In genomic region chr3:53328750-53329149, GRCh38 we compare ENCODE assay signal across 21 cellular contexts. TPM values are rescaled to one million over a fixed set of nuclear protein-coding genes. Genes with fewer than 3 reads are reported as not detected.
A peak's percentile ranks its signal among the peaks of the same experiment; 100 is the strongest.
DNase-seq lines count a peak whose midpoint lies in the region; ATAC-seq, FAIRE-seq and TF ChIP-seq lines count a peak whose summit lies in the region.
"Had no signal": no experiment of that assay in that cellular context is flagged by ENCODE, and none has a peak within 500 bp of the region (broad histone marks: within the 10 kb centered on the region; RNA-seq: fewer than 3 reads in every experiment).

No MANE protein-coding gene starts in this region.

- H3K27me3 Mint-ChIP-seq in astrocyte (ENCODE audit: low read depth, unreplicated experiment), result no peaks in the 10 kb centered on the region

- H3K27me3 ChIP-seq in right cardiac atrium (ENCODE audit: control insufficient read depth, insufficient read depth), result no peaks in the 10 kb centered on the region
- H3K27me3 ChIP-seq in astrocyte (ENCODE audit: insufficient read depth, low read length), result no peaks in the 10 kb centered on the region
- H3K27me3 ChIP-seq in left lung, result no peaks in the 10 kb centered on the region
- H3K27me3 ChIP-seq in subcutaneous abdominal adipose tissue (ENCODE audit: control insufficient read depth in 5 of 5, insufficient read depth in 4 of 5, low read length in 5 of 5), result no peaks in the 10 kb centered on the region
- H3K27me3 ChIP-seq: SJCRH30, tibial artery had no signal

- no peaks in the 10 kb centered on the region for H3K9me3 Mint-ChIP-seq in astrocyte (ENCODE audit: unreplicated experiment)

- intact Hi-C loops in right cardiac atrium (cut with DNase I), result no loop called here
- intact Hi-C loops in Right ventricle myocardium inferior (cut with DNase I), result no loop called here
- intact Hi-C loops in left lung (cut with DNase I), result no loop called here

- H3K9ac ChIP-seq in astrocyte (ENCODE audit: low read length) (no peak overlapping the region), subcutaneous abdominal adipose tissue (ENCODE audit: low read length in 5 of 5) (no peak overlapping the region)

- TF ChIP-seq CTCF in astrocyte (IDR thresholded peaks at IDR 0.05; ENCODE audit: insufficient read depth, low read depth, low read length) (no peak), left lung (IDR thresholded peaks at IDR 0.05) (no peak)

- DNase-seq in right cardiac atrium (no peak), Right ventricle myocardium inferior (ENCODE audit: missing footprints) (no peak), astrocyte (ENCODE audit: low read depth) (peak; percentile 52), left lung (no peak), pons (ENCODE audit: low spot score) (no peak)
- DNase-seq in stimulated activated CD8-positive, alpha-beta memory T cell treated with anti-CD3 and anti-CD28 coated beads, Interleukin-4, amount 100 ng/mL, for 48 hours, result no peak
- DNase-seq: activated CD4-positive, alpha-beta T cell treated with anti-CD3 and anti-CD28 coated beads for 48 hours; amniotic stem cell; DMS 273 treated with DMSO at 0.1 percent for 48 hours; glutamatergic neuron; NCI-H187; NCI-H524; SJCRH30; stimulated activated CD4-positive, alpha-beta T cell treated with anti-CD3 and anti-CD28 coated beads, Interleukin-4, amount 100 ng/mL, for 24 hours; T-helper 9 cell; tibial artery had no signal

- no peak overlapping the region for H2AFZ ChIP-seq in astrocyte (ENCODE audit: low read depth, low read length)

- H3K4me3 Mint-ChIP-seq in astrocyte (ENCODE audit: unreplicated experiment), result no peak overlapping the region

- H3K4me1 ChIP-seq in right cardiac atrium (ENCODE audit: control insufficient read depth, insufficient read depth, low read length) (peaks cover 4% of the 10 kb centered on the region), astrocyte (ENCODE audit: insufficient read depth, low read length) (peaks cover 4% of the 10 kb centered on the region), left lung (peaks cover 0 to 36% of the 10 kb centered on the region in 2 donors), subcutaneous abdominal adipose tissue (ENCODE audit: control insufficient read depth in 5 of 5, insufficient read depth in 5 of 5, low read length in 5 of 5) (peaks cover 0 to 18% (median 8%) of the 10 kb centered on the region in 5 donors)

- H3K36me3 Mint-ChIP-seq in astrocyte (ENCODE audit: low read depth, unreplicated experiment), result peaks cover 18% of the 10 kb centered on the region

- H3K27ac ChIP-seq in right cardiac atrium (ENCODE audit: low read length) (peak overlapping the region; percentile 81), astrocyte (ENCODE audit: low read depth, low read length) (no peak overlapping the region), left lung (peak overlapping the region in 1 of 2 donors; percentile 49), subcutaneous abdominal adipose tissue (ENCODE audit: low read depth, low read length) (peak overlapping the region; percentile 28)
- H3K27ac ChIP-seq: SJCRH30, tibial artery had no signal

- no peak for ATAC-seq in right cardiac atrium
- no peak for ATAC-seq in Right ventricle myocardium inferior
- peak; percentile 22 for ATAC-seq in left lung
- ATAC-seq in GM19467 (IDR thresholded peaks at IDR 0.05; ENCODE audit: unreplicated experiment), result no peak

- H3K4me3 ChIP-seq in right cardiac atrium (ENCODE audit: low read length) (no peak overlapping the region), astrocyte (ENCODE audit: insufficient read depth, low read depth, low read length) (no peak overlapping the region), left lung (no peak overlapping the region), subcutaneous abdominal adipose tissue (ENCODE audit: low read depth in 1 of 5, low read length in 5 of 5) (no peak overlapping the region)
- H3K4me3 ChIP-seq: SJCRH30, tibial artery had no signal

- H3K27ac Mint-ChIP-seq in astrocyte (ENCODE audit: unreplicated experiment), result peak overlapping the region; percentile 20

- H3K4me2 ChIP-seq in astrocyte (ENCODE audit: low read length), result no peak overlapping the region

- 56% methylated on average over 5 of the region's 5 CpGs for WGBS in right cardiac atrium

- no peak for FAIRE-seq in astrocyte (lab: Jason Lieb, UNC)
- FAIRE-seq: colon, HTR-8/SVneo, islet of Langerhans had no signal

- H3K36me3 ChIP-seq in astrocyte (ENCODE audit: insufficient read depth, low read length), result peaks cover 22% of the 10 kb centered on the region
- H3K36me3 ChIP-seq in left lung, result peaks cover 0 to 32% of the 10 kb centered on the region in 2 donors
- H3K36me3 ChIP-seq in subcutaneous abdominal adipose tissue (ENCODE audit: control insufficient read depth in 5 of 5, insufficient read depth in 5 of 5, low read length in 5 of 5), result peaks cover 14 to 21% (median 16%) of the 10 kb centered on the region in 5 donors

- H3K9me3 ChIP-seq in right cardiac atrium (ENCODE audit: control insufficient read depth, low read length) (no peaks in the 10 kb centered on the region), astrocyte (ENCODE audit: insufficient read depth, low read depth, low read length) (no peaks in the 10 kb centered on the region), left lung (no peaks in the 10 kb centered on the region), subcutaneous abdominal adipose tissue (ENCODE audit: control insufficient read depth in 5 of 5, low read length in 5 of 5) (no peaks in the 10 kb centered on the region)
- H3K9me3 ChIP-seq: SJCRH30, tibial artery had no signal

- peaks cover 55% of the 10 kb centered on the region for H4K20me1 ChIP-seq in astrocyte (ENCODE audit: insufficient read depth, low read length)

- peaks cover 80% of the 10 kb centered on the region for H3K79me2 ChIP-seq in astrocyte (ENCODE audit: insufficient read depth, low read length)

- peaks cover 17% of the 10 kb centered on the region for H3K4me1 Mint-ChIP-seq in astrocyte (ENCODE audit: low read depth, unreplicated experiment)

RNA-seq across cellular contexts. Expression of gene DCP1A, which starts 18.6 kb away (rescaled TPM):
- total RNA-seq in right cardiac atrium, result 10 to 100 TPM; 21.6 to 28.7 (median 22.1) TPM
- polyA plus RNA-seq in right cardiac atrium, result 6.0 TPM
- total RNA-seq in Right ventricle myocardium inferior, result 17.7 TPM
- total RNA-seq in astrocyte, result 24.9 and 25.0 TPM in 2 replicates
- total RNA-seq in left lung, result 10 to 100 TPM; 18.7 to 22.2 TPM
